ENCODE assay signal across 10 cellular contexts in genomic region chr1:30753660-30754123, GRCh38. TPM values are rescaled to one million over a fixed set of nuclear protein-coding genes. Genes with fewer than 3 reads are reported as not detected.
DNase-seq lines count a peak whose midpoint lies in the region; TF ChIP-seq lines count a peak whose summit lies in the region.
"Had no signal": no experiment of that assay in that cellular context is flagged by ENCODE, and none has a peak within 500 bp of the region (broad histone marks: within the 10 kb centered on the region; RNA-seq: fewer than 3 reads in every experiment).

No MANE protein-coding gene starts in this region.

- H3K9me2 ChIP-seq in DOHH2 (replicated peaks; ENCODE audit: control insufficient read depth, low read length): no peaks in the 10 kb centered on the region
- no peaks in the 10 kb centered on the region for H3K9me2 ChIP-seq in Loucy (replicated peaks; ENCODE audit: low read depth, low read length)

- H3K27ac ChIP-seq in DOHH2 (ENCODE audit: low read depth, low read length): peak overlapping the region; percentile 99
- H3K27ac ChIP-seq: brain microvascular endothelial cell had no signal

- H3K4me3 ChIP-seq in DOHH2 (ENCODE audit: low read length): peak overlapping the region; percentile 95
- H3K4me3 ChIP-seq in Loucy (ENCODE audit: low read length, poor library complexity, severe bottlenecking): peak overlapping the region; percentile 90

- H3K4me2 ChIP-seq in DOHH2 (ENCODE audit: low read length) (peak overlapping the region; percentile 94), Loucy (ENCODE audit: low read depth, low read length, poor library complexity, severe bottlenecking) (peak overlapping the region; percentile 100)

- H3K9me3 ChIP-seq in DOHH2 (ENCODE audit: control insufficient read depth, insufficient read depth, low read length) (no peaks in the 10 kb centered on the region), Loucy (ENCODE audit: insufficient read depth, low read depth, low read length) (no peaks in the 10 kb centered on the region)

- intact Hi-C loops in activated T-helper 1 cell treated with anti-CD3 and anti-CD28 coated beads, Interleukin-12 subunit alpha, Interleukin-12 subunit beta, Interleukin-2, Interleukin-4 antibody, amounts not matched to agents 30 ng/mL and 10 ng/mL and 1 ng/mL, durations not matched to agents 14 hours and 24 hours and 36 hours (cut with micrococcal nuclease): loop anchor here (10.0 kb wide), 2 partner anchors 541 to 891 kb away; partner anchors contain the start of genes PEF1, SNRNP40 and ZCCHC17

- H4K20me1 ChIP-seq in DOHH2 (ENCODE audit: control insufficient read depth, insufficient read depth, low read depth, low read length): peaks cover 6% of the 10 kb centered on the region; the same call in 1 of the 2 replicates
- H4K20me1 ChIP-seq in Loucy (ENCODE audit: insufficient read depth, low read length, poor library complexity, severe bottlenecking): peaks cover 77% of the 10 kb centered on the region

- H3K9ac ChIP-seq in Loucy (ENCODE audit: low read depth, low read length, poor library complexity, severe bottlenecking): peak overlapping the region; percentile 43

- H3K4me3 Mint-ChIP-seq in activated T-helper 1 cell treated with anti-CD3 and anti-CD28 coated beads, Interleukin-12 subunit alpha, Interleukin-12 subunit beta, Interleukin-2, Interleukin-4 antibody, amounts not matched to agents 30 ng/mL and 10 ng/mL and 1 ng/mL, durations not matched to agents 14 hours and 24 hours and 36 hours: peak overlapping the region; percentile 99
- no peak overlapping the region for H3K4me3 Mint-ChIP-seq in nephron

- H3K4me1 ChIP-seq in DOHH2 (ENCODE audit: control insufficient read depth, low read length) (peaks cover 84% of the 10 kb centered on the region), Loucy (ENCODE audit: insufficient read depth, low read length, poor library complexity, severe bottlenecking) (peaks cover 81% of the 10 kb centered on the region)

- H3K27ac Mint-ChIP-seq in activated T-helper 1 cell treated with anti-CD3 and anti-CD28 coated beads, Interleukin-12 subunit alpha, Interleukin-12 subunit beta, Interleukin-2, Interleukin-4 antibody, amounts not matched to agents 30 ng/mL and 10 ng/mL and 1 ng/mL, durations not matched to agents 14 hours and 24 hours and 36 hours: peak overlapping the region; percentile 59
- peak overlapping the region in 2 of 3 experiments; percentile 1 to 8 for H3K27ac Mint-ChIP-seq in nephron

- no peak overlapping the region for H2AFZ ChIP-seq in Loucy (ENCODE audit: low read length)

- peaks cover 96% of the 10 kb centered on the region for H3K79me2 ChIP-seq in DOHH2 (ENCODE audit: control insufficient read depth, low read length)
- peaks cover 93% of the 10 kb centered on the region for H3K79me2 ChIP-seq in Loucy (ENCODE audit: insufficient read depth, low read length)

- H3F3A ChIP-seq in DOHH2 (ENCODE audit: control insufficient read depth, insufficient read depth) (peaks cover 74% of the 10 kb centered on the region), Loucy (ENCODE audit: low read depth) (no peaks in the 10 kb centered on the region)

- peaks cover 89% of the 10 kb centered on the region for H3K4me1 Mint-ChIP-seq in activated T-helper 1 cell treated with anti-CD3 and anti-CD28 coated beads, Interleukin-12 subunit alpha, Interleukin-12 subunit beta, Interleukin-2, Interleukin-4 antibody, amounts not matched to agents 30 ng/mL and 10 ng/mL and 1 ng/mL, durations not matched to agents 14 hours and 24 hours and 36 hours (ENCODE audit: low read depth)
- peaks cover 42% of the 10 kb centered on the region for H3K4me1 Mint-ChIP-seq in nephron

- H3K27me3 ChIP-seq in DOHH2 (ENCODE audit: control insufficient read depth, low read length) (no peaks in the 10 kb centered on the region), Loucy (ENCODE audit: insufficient read depth, low read length, poor library complexity, severe bottlenecking) (peaks cover 3% of the 10 kb centered on the region)

- peaks cover 25% of the 10 kb centered on the region for H3K36me3 Mint-ChIP-seq in activated T-helper 1 cell treated with anti-CD3 and anti-CD28 coated beads, Interleukin-12 subunit alpha, Interleukin-12 subunit beta, Interleukin-2, Interleukin-4 antibody, amounts not matched to agents 30 ng/mL and 10 ng/mL and 1 ng/mL, durations not matched to agents 14 hours and 24 hours and 36 hours (ENCODE audit: low read depth)
- H3K36me3 Mint-ChIP-seq in nephron (ENCODE audit: low read depth): no peaks in the 10 kb centered on the region

- in situ Hi-C loops in GM13977 (cut with MboI; ENCODE audit: low pct_unique_long_range_greater_than_20kb, low sequenced_read_pairs, unreplicated experiment): no loop called here

- H3K27me3 Mint-ChIP-seq in activated T-helper 1 cell treated with anti-CD3 and anti-CD28 coated beads, Interleukin-12 subunit alpha, Interleukin-12 subunit beta, Interleukin-2, Interleukin-4 antibody, amounts not matched to agents 30 ng/mL and 10 ng/mL and 1 ng/mL, durations not matched to agents 14 hours and 24 hours and 36 hours (ENCODE audit: insufficient read depth): no peaks in the 10 kb centered on the region
- peaks cover 32% of the 10 kb centered on the region for H3K27me3 Mint-ChIP-seq in nephron (ENCODE audit: low read depth)

- DNase-seq in activated T-helper 1 cell treated with anti-CD3 and anti-CD28 coated beads, Interleukin-12 subunit alpha, Interleukin-12 subunit beta, Interleukin-2, Interleukin-4 antibody, amounts not matched to agents 30 ng/mL and 10 ng/mL and 1 ng/mL, durations not matched to agents 14 hours and 24 hours and 36 hours (ENCODE audit: low spot score): no peak
- no peak for DNase-seq in GM13977 (ENCODE audit: low spot score)
- no peak for DNase-seq in cortex of kidney (lab: John Stamatoyannopoulos, UW)
- DNase-seq in NCI-H128 (lab: John Stamatoyannopoulos, UW; ENCODE audit: unreplicated experiment): no peak
- DNase-seq: brain microvascular endothelial cell; SHP77; stimulated activated naive CD4-positive, alpha-beta T cell treated with Interleukin-2 at 50 U/mL for 16 hours had no signal

- H3K36me3 ChIP-seq in DOHH2 (ENCODE audit: control insufficient read depth, low read length) (peaks cover 70% of the 10 kb centered on the region), Loucy (ENCODE audit: insufficient read depth, low read length) (0 out of 2 replicates have a peak, but pooled peaks cover 9% of the 10 kb centered on the region)
- H3K36me3 ChIP-seq: brain microvascular endothelial cell had no signal

- H3K9me3 Mint-ChIP-seq in activated T-helper 1 cell treated with anti-CD3 and anti-CD28 coated beads, Interleukin-12 subunit alpha, Interleukin-12 subunit beta, Interleukin-2, Interleukin-4 antibody, amounts not matched to agents 30 ng/mL and 10 ng/mL and 1 ng/mL, durations not matched to agents 14 hours and 24 hours and 36 hours: no peaks in the 10 kb centered on the region
- peaks cover 2% of the 10 kb centered on the region for H3K9me3 Mint-ChIP-seq in nephron

- no peak for TF ChIP-seq CTCF in DOHH2 (IDR thresholded peaks at IDR 0.05; ENCODE audit: low read depth, low read length, poor library complexity, severe bottlenecking)
- no peak for TF ChIP-seq CTCF in Loucy (conservative IDR thresholded peaks at IDR 0.05; ENCODE audit: low read length)
- no peak for TF ChIP-seq CTCF in nephron (IDR thresholded peaks at IDR 0.05; ENCODE audit: unreplicated experiment in 3 of 3)
- no peak for TF ChIP-seq CTCF in GM13977 (IDR thresholded peaks at IDR 0.05; ENCODE audit: extremely low read depth, insufficient read depth, missing control alignments)

RNA-seq across cellular contexts. Expression of gene LAPTM5, which starts 3.9 kb away (rescaled TPM):
- total RNA-seq in activated T-helper 1 cell treated with anti-CD3 and anti-CD28 coated beads, Interleukin-12 subunit alpha, Interleukin-12 subunit beta, Interleukin-2, Interleukin-4 antibody, amounts not matched to agents 30 ng/mL and 10 ng/mL and 1 ng/mL, durations not matched to agents 14 hours and 24 hours and 36 hours: 199 and 214 TPM in 2 replicates

RNA-seq across cellular contexts. Expression of gene MATN1, which starts 30.3 kb away (rescaled TPM):
- 0.42 and 0.70 TPM in 2 replicates for total RNA-seq in activated T-helper 1 cell treated with anti-CD3 and anti-CD28 coated beads, Interleukin-12 subunit alpha, Interleukin-12 subunit beta, Interleukin-2, Interleukin-4 antibody, amounts not matched to agents 30 ng/mL and 10 ng/mL and 1 ng/mL, durations not matched to agents 14 hours and 24 hours and 36 hours
